ENCODE assay signal across 12 cellular contexts in the genomic region with DNA sequence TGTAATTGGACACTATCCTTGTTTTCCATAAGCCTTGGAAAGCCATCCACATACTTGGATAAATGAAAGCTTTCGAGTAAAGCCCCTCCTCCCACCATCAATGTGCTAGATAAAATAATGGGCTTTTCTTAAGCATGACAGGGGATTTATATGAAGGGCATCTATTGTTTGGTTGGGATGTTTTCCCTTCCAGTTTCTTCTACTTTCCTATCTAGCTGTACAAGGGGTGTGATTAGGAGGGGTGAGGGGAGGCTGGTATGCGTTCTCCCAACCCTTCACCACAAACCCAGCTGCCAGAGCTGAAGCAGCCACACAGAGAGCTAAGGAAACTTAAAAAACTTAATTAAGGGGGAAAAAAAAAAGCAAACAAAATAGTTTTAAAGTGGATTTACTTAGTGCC.
"Had no signal": no experiment of that assay in that cellular context is flagged by ENCODE, and none has a peak within 500 bp of the region (broad histone marks: within the 10 kb centered on the region; RNA-seq: fewer than 3 reads in every experiment).

No MANE protein-coding gene starts in this region.

- H3K9me3 ChIP-seq: gastroesophageal sphincter, tibial artery had no signal

- DNase-seq: activated effector memory CD4-positive, alpha-beta T cell treated with anti-CD3 and anti-CD28 coated beads, Interleukin-2, amount 50 U/mL, for 16 hours; activated T-cell treated with anti-CD3 and anti-CD28 coated beads, Interleukin-2, amount 50 U/mL, for 24 hours; amniotic stem cell; cortex of kidney; effector memory CD4-positive, alpha-beta T cell; left ventricle myocardium superior; mesendoderm; retina; tibial artery had no signal

- H3K4me3 ChIP-seq: gastroesophageal sphincter, tibial artery had no signal

- H3K4me1 ChIP-seq: gastroesophageal sphincter, parathyroid adenoma, tibial artery had no signal

- H3K9ac ChIP-seq: parathyroid adenoma had no signal

- H3K27ac ChIP-seq: epithelial cell of prostate, gastroesophageal sphincter, parathyroid adenoma, tibial artery had no signal

- H2AFZ ChIP-seq: parathyroid adenoma had no signal

- H3K36me3 ChIP-seq: gastroesophageal sphincter, tibial artery had no signal

- H3K79me2 ChIP-seq: parathyroid adenoma had no signal
